11 cellular contexts compared by ENCODE assay signal in genomic region chr16:30562021-30562420, GRCh38. TPM values are rescaled to one million over a fixed set of nuclear protein-coding genes. Genes with fewer than 3 reads are reported as not detected.
A peak's percentile ranks its signal among the peaks of the same experiment; 100 is the strongest.
DNase-seq lines count a peak whose midpoint lies in the region; ATAC-seq lines count a peak whose summit lies in the region.
"Had no signal": no experiment of that assay in that cellular context is flagged by ENCODE, and none has a peak within 500 bp of the region (broad histone marks: within the 10 kb centered on the region; RNA-seq: fewer than 3 reads in every experiment).

No MANE protein-coding gene starts in this region.

- H3K27me3 Mint-ChIP-seq in activated CD4-positive, alpha-beta T cell treated with anti-CD3 and anti-CD28 coated beads, Interleukin-2, amount 10 ng/mL, durations not matched to agents 7 days and 5 days, result no peaks in the 10 kb centered on the region
- no peaks in the 10 kb centered on the region for H3K27me3 Mint-ChIP-seq in T-cell
- H3K27me3 Mint-ChIP-seq in immature natural killer cell (ENCODE audit: low read depth in 3 of 3), result peaks cover 4 to 15% (median 8%) of the 10 kb centered on the region in 3 donors
- no peaks in the 10 kb centered on the region for H3K27me3 Mint-ChIP-seq in stimulated activated memory B cell treated with anti-CD40 and anti-IgM and Interleukin-4, amounts not matched to agents 10 μg/mL and 1 μg/mL and 100 μg/mL, for 72 hours

- ATAC-seq in T-cell (replicated peaks in 1 of 4) (no peak), GM19023 (IDR thresholded peaks at IDR 0.05; ENCODE audit: unreplicated experiment) (no peak), HG03159 (IDR thresholded peaks at IDR 0.05; ENCODE audit: unreplicated experiment) (no peak)
- ATAC-seq in stimulated activated memory B cell treated with anti-CD40 and anti-IgM and Interleukin-4, amounts not matched to agents 10 μg/mL and 1 μg/mL and 100 μg/mL, for 72 hours, result no peak

- no peaks in the 10 kb centered on the region for H3K9me3 Mint-ChIP-seq in activated CD4-positive, alpha-beta T cell treated with anti-CD3 and anti-CD28 coated beads, Interleukin-2, amount 10 ng/mL, durations not matched to agents 7 days and 5 days
- H3K9me3 Mint-ChIP-seq in T-cell (no peaks in the 10 kb centered on the region), immature natural killer cell (no peaks in the 10 kb centered on the region)
- H3K9me3 Mint-ChIP-seq in stimulated activated memory B cell treated with anti-CD40 and anti-IgM and Interleukin-4, amounts not matched to agents 10 μg/mL and 1 μg/mL and 100 μg/mL, for 72 hours, result no peaks in the 10 kb centered on the region
- H3K9me3 Mint-ChIP-seq: H9 had no signal

- peaks cover 35% of the 10 kb centered on the region for H3K4me1 Mint-ChIP-seq in activated CD4-positive, alpha-beta T cell treated with anti-CD3 and anti-CD28 coated beads, Interleukin-2, amount 10 ng/mL, durations not matched to agents 7 days and 5 days
- peaks cover 26 to 33% (median 29%) of the 10 kb centered on the region in 3 donors for H3K4me1 Mint-ChIP-seq in T-cell
- peaks cover 27 to 28% of the 10 kb centered on the region in 2 donors for H3K4me1 Mint-ChIP-seq in immature natural killer cell
- peaks cover 31% of the 10 kb centered on the region for H3K4me1 Mint-ChIP-seq in stimulated activated memory B cell treated with anti-CD40 and anti-IgM and Interleukin-4, amounts not matched to agents 10 μg/mL and 1 μg/mL and 100 μg/mL, for 72 hours

- POLR2A ChIA-PET in activated CD4-positive, alpha-beta T cell treated with anti-CD3 and anti-CD28 coated beads, Interleukin-2, amount 10 ng/mL, durations not matched to agents 7 days and 5 days (lab: Charles Lee), result no interaction called here
- POLR2A ChIA-PET in T-cell (lab: Charles Lee), result interaction anchor here (0.6 to 1.0 kb wide), 3 partner anchors 27 to 779 kb away, joined by 3 read pairs; no protein-coding TSS in a partner anchor

- no peak for DNase-seq in activated CD4-positive, alpha-beta T cell treated with anti-CD3 and anti-CD28 coated beads, Interleukin-2, amount 10 ng/mL, durations not matched to agents 7 days and 5 days
- no peak for DNase-seq in activated CD4-positive, alpha-beta T cell treated with anti-CD3 and anti-CD28 coated beads for 48 hours
- no peak for DNase-seq in T-cell
- DNase-seq in immature natural killer cell, result no peak
- no peak for DNase-seq in NCI-H345 treated with DMSO at 0.1 percent for 48 hours (lab: John Stamatoyannopoulos, UW; ENCODE audit: unreplicated experiment)
- DNase-seq: Kasumi-1, NCI-H2029 treated with DMSO at 0.1 percent for 48 hours had no signal

- no peaks in the 10 kb centered on the region for H3K36me3 Mint-ChIP-seq in activated CD4-positive, alpha-beta T cell treated with anti-CD3 and anti-CD28 coated beads, Interleukin-2, amount 10 ng/mL, durations not matched to agents 7 days and 5 days (ENCODE audit: low read depth)
- H3K36me3 Mint-ChIP-seq in T-cell (no peaks in the 10 kb centered on the region), immature natural killer cell (no peaks in the 10 kb centered on the region)
- no peaks in the 10 kb centered on the region for H3K36me3 Mint-ChIP-seq in stimulated activated memory B cell treated with anti-CD40 and anti-IgM and Interleukin-4, amounts not matched to agents 10 μg/mL and 1 μg/mL and 100 μg/mL, for 72 hours

- H3K4me3 Mint-ChIP-seq in activated CD4-positive, alpha-beta T cell treated with anti-CD3 and anti-CD28 coated beads, Interleukin-2, amount 10 ng/mL, durations not matched to agents 7 days and 5 days, result peak overlapping the region; percentile 76
- H3K4me3 Mint-ChIP-seq in T-cell (peak overlapping the region; percentile 76 to 82 (median 78)), immature natural killer cell (peak overlapping the region; percentile 89 to 94 (median 91))
- H3K4me3 Mint-ChIP-seq in stimulated activated memory B cell treated with anti-CD40 and anti-IgM and Interleukin-4, amounts not matched to agents 10 μg/mL and 1 μg/mL and 100 μg/mL, for 72 hours, result peak overlapping the region; percentile 95
- H3K4me3 Mint-ChIP-seq: H9 had no signal

- peak overlapping the region; percentile 91 for H3K27ac Mint-ChIP-seq in activated CD4-positive, alpha-beta T cell treated with anti-CD3 and anti-CD28 coated beads, Interleukin-2, amount 10 ng/mL, durations not matched to agents 7 days and 5 days
- H3K27ac Mint-ChIP-seq in T-cell (peak overlapping the region; percentile 89 to 94), immature natural killer cell (peak overlapping the region; percentile 90 to 97 (median 93))
- peak overlapping the region; percentile 97 for H3K27ac Mint-ChIP-seq in stimulated activated memory B cell treated with anti-CD40 and anti-IgM and Interleukin-4, amounts not matched to agents 10 μg/mL and 1 μg/mL and 100 μg/mL, for 72 hours
- H3K27ac Mint-ChIP-seq: H9 had no signal

- CTCF ChIA-PET in activated CD4-positive, alpha-beta T cell treated with anti-CD3 and anti-CD28 coated beads, Interleukin-2, amount 10 ng/mL, durations not matched to agents 7 days and 5 days (lab: Charles Lee), result interaction anchor here (1.2 to 1.9 kb wide), 4 partner anchors 17 to 97 kb away, joined by 3 to 7 read pairs (median 4); partner anchors contain the start of gene ZNF747
- CTCF ChIA-PET in T-cell (lab: Charles Lee), result interaction anchor here in 1 of 2 donors (0.6 to 0.8 kb wide), 2 partner anchors 27 to 152 kb away, joined by 3 to 6 read pairs; no protein-coding TSS in a partner anchor

RNA-seq across cellular contexts. Expression of gene ZNF764, which starts 3.8 kb away (rescaled TPM):
- total RNA-seq in activated CD4-positive, alpha-beta T cell treated with anti-CD3 and anti-CD28 coated beads, Interleukin-2, amount 10 ng/mL, durations not matched to agents 7 days and 5 days, result 10 to 100 TPM; 17.5 to 18.2 TPM
- 10 to 100 TPM; 14.9 to 33.9 (median 27.3) TPM for total RNA-seq in T-cell
- polyA plus RNA-seq in immature natural killer cell, result 1 to 10 TPM; 1.3 to 6.3 (median 2.3) TPM

RNA-seq across cellular contexts. Expression of gene ZNF688, which starts 9.5 kb away (rescaled TPM):
- 10 to 100 TPM; 13.3 to 13.8 TPM for total RNA-seq in activated CD4-positive, alpha-beta T cell treated with anti-CD3 and anti-CD28 coated beads, Interleukin-2, amount 10 ng/mL, durations not matched to agents 7 days and 5 days
- 10 to 100 TPM; 11.9 to 25.9 (median 20.7) TPM for total RNA-seq in T-cell
- polyA plus RNA-seq in immature natural killer cell, result 10 to 100 TPM; 31.9 to 39.0 (median 33.6) TPM

RNA-seq across cellular contexts. Expression of gene ZNF785, which starts 23.5 kb away (rescaled TPM):
- 10 to 100 TPM; 17.0 to 18.3 TPM for total RNA-seq in activated CD4-positive, alpha-beta T cell treated with anti-CD3 and anti-CD28 coated beads, Interleukin-2, amount 10 ng/mL, durations not matched to agents 7 days and 5 days
- total RNA-seq in T-cell, result 10 to 100 TPM; 11.7 to 30.9 (median 26.6) TPM
- polyA plus RNA-seq in immature natural killer cell, result 1 to 10 TPM; 1.2 to 3.3 (median 1.9) TPM

RNA-seq across cellular contexts. Expression of gene ZNF747, which starts 27.4 kb away (rescaled TPM):
- 10 to 100 TPM; 10.4 to 11.8 TPM for total RNA-seq in activated CD4-positive, alpha-beta T cell treated with anti-CD3 and anti-CD28 coated beads, Interleukin-2, amount 10 ng/mL, durations not matched to agents 7 days and 5 days
- 10 to 100 TPM in 3 of 5 donors, 1 to 10 TPM in 2; 6.8 to 17.4 (median 14.2) TPM for total RNA-seq in T-cell
- polyA plus RNA-seq in immature natural killer cell, result 10 to 100 TPM in 1 of 3 donors, 1 to 10 TPM in 2; 7.4 to 10.2 (median 8.3) TPM

RNA-seq across cellular contexts. Expression of gene ZNF768, which starts 35.7 kb away (rescaled TPM):
- total RNA-seq in activated CD4-positive, alpha-beta T cell treated with anti-CD3 and anti-CD28 coated beads, Interleukin-2, amount 10 ng/mL, durations not matched to agents 7 days and 5 days, result 1 to 10 TPM; 1.9 to 2.6 TPM
- 1 to 10 TPM; 5.0 to 8.3 (median 7.2) TPM for total RNA-seq in T-cell
- 1 to 10 TPM in 2 of 3 donors, under 1 TPM in 1; 0.15 to 1.7 (median 1.3) TPM for polyA plus RNA-seq in immature natural killer cell
